In the genomic region with DNA sequence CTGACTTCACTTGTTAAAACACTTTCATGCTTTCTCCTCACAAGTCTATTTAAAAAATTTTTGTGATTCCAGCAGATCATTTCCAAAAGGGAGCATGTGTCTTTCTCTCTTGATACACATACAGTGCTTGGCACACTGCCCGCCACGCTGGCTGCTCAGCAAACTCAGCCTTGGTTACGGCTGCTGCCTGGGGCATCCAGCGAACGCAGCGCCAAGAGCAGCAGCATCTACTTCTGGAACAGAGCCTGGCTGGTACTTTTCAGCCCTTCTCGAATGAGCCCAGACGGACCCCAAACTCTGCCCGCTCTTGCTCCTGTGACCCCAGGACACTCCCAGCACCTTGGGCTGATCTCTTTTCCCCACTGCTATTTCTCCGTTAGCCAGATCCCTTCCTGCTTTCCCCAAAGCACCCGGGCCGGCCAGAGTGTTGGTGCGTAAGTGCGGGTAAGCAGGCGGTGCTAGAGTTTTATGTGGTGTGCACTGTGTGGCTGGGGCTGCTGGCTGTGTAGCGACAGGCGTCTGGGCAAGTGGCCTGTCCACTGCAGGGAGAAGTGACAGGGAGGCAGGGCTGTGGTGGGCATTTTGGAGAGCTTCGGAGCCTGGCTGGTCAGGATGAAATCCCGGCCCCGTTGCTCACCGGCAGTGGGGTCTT, we compare ENCODE assay signal across 10 cellular contexts.
DNase-seq lines count a peak whose midpoint lies in the region; ATAC-seq and TF ChIP-seq lines count a peak whose summit lies in the region.
"Had no signal": no experiment of that assay in that cellular context is flagged by ENCODE, and none has a peak within 500 bp of the region (broad histone marks: within the 10 kb centered on the region; RNA-seq: fewer than 3 reads in every experiment).

No MANE protein-coding gene starts in this region.

- DNase-seq in NCI-H1694 (lab: John Stamatoyannopoulos, UW), result peak; percentile 81
- DNase-seq in coronary artery (ENCODE audit: low spot score), result peak; percentile 82
- peak; percentile 83 for DNase-seq in midbrain (lab: John Stamatoyannopoulos, UW)
- no peak for DNase-seq in islet precursor cell
- DNase-seq in activated CD4-positive, alpha-beta T cell treated with anti-CD3 and anti-CD28 coated beads, Interleukin-2, amount 10 ng/mL, durations not matched to agents 7 days and 5 days, result no peak
- no peak for DNase-seq in effector memory CD8-positive, alpha-beta T cell
- DNase-seq in A673 (ENCODE audit: low spot score), result no peak
- DNase-seq: CD4-positive, CD25-positive, alpha-beta regulatory T cell; stimulated activated naive CD4-positive, alpha-beta T cell had no signal

- peak overlapping the region; percentile 44 for H3K4me3 ChIP-seq in coronary artery
- H3K4me3 ChIP-seq in A673 (ENCODE audit: low read depth, low read length, poor library complexity, severe bottlenecking), result no peak overlapping the region

- no peaks in the 10 kb centered on the region for H3K36me3 Mint-ChIP-seq in activated CD4-positive, alpha-beta T cell treated with anti-CD3 and anti-CD28 coated beads, Interleukin-2, amount 10 ng/mL, durations not matched to agents 7 days and 5 days (ENCODE audit: low read depth)
- no peaks in the 10 kb centered on the region for H3K36me3 Mint-ChIP-seq in effector memory CD8-positive, alpha-beta T cell (ENCODE audit: insufficient read depth)
- H3K36me3 Mint-ChIP-seq: CD4-positive, CD25-positive, alpha-beta regulatory T cell had no signal

- H3K9me3 Mint-ChIP-seq in activated CD4-positive, alpha-beta T cell treated with anti-CD3 and anti-CD28 coated beads, Interleukin-2, amount 10 ng/mL, durations not matched to agents 7 days and 5 days, result no peaks in the 10 kb centered on the region
- H3K9me3 Mint-ChIP-seq in effector memory CD8-positive, alpha-beta T cell, result no peaks in the 10 kb centered on the region
- H3K9me3 Mint-ChIP-seq: CD4-positive, CD25-positive, alpha-beta regulatory T cell had no signal

- no peaks in the 10 kb centered on the region for H3K9me3 ChIP-seq in A673 (ENCODE audit: low read depth, low read length, poor library complexity, severe bottlenecking)

- peak overlapping the region; percentile 81 for H3K27ac ChIP-seq in 22Rv1
- H3K27ac ChIP-seq in coronary artery, result peak overlapping the region in 1 of 2 donors; percentile 65
- H3K27ac ChIP-seq in A673 (ENCODE audit: low read depth, low read length, poor library complexity, severe bottlenecking), result no peak overlapping the region

- no peaks in the 10 kb centered on the region for H3K4me1 ChIP-seq in A673 (ENCODE audit: insufficient read depth, low read length, poor library complexity, severe bottlenecking)

- BruUV-seq in A673 (replicated peaks; lab: Mats Ljungman, UMichigan), result no TSS peak

- CTCF ChIA-PET in activated CD4-positive, alpha-beta T cell treated with anti-CD3 and anti-CD28 coated beads, Interleukin-2, amount 10 ng/mL, durations not matched to agents 7 days and 5 days (lab: Charles Lee), result no interaction called here
- CTCF ChIA-PET in A673 (lab: Charles Lee), result no interaction called here

- no peak for TF ChIP-seq CTCF in 22Rv1 (IDR thresholded peaks at IDR 0.05)
- TF ChIP-seq CTCF in coronary artery (IDR thresholded peaks at IDR 0.05), result no peak
- no peak for TF ChIP-seq CTCF in A673 (conservative IDR thresholded peaks at IDR 0.05; ENCODE audit: low read depth, low read length)

- H3K27ac Mint-ChIP-seq in activated CD4-positive, alpha-beta T cell treated with anti-CD3 and anti-CD28 coated beads, Interleukin-2, amount 10 ng/mL, durations not matched to agents 7 days and 5 days, result no peak overlapping the region
- H3K27ac Mint-ChIP-seq in effector memory CD8-positive, alpha-beta T cell, result no peak overlapping the region
- H3K27ac Mint-ChIP-seq: CD4-positive, CD25-positive, alpha-beta regulatory T cell had no signal

- no peaks in the 10 kb centered on the region for H3K36me3 ChIP-seq in A673 (ENCODE audit: insufficient read depth, low read length, poor library complexity, severe bottlenecking)

- POLR2A ChIA-PET in activated CD4-positive, alpha-beta T cell treated with anti-CD3 and anti-CD28 coated beads, Interleukin-2, amount 10 ng/mL, durations not matched to agents 7 days and 5 days (lab: Charles Lee), result no interaction called here
- POLR2A ChIA-PET in A673 (lab: Charles Lee; ENCODE audit: low non-redundant PET), result no interaction called here

- ATAC-seq in effector memory CD8-positive, alpha-beta T cell (replicated peaks), result no peak

- intact Hi-C loops in A673 (cut with micrococcal nuclease; ENCODE audit: unreplicated experiment), result no loop called here

- peaks cover 2% of the 10 kb centered on the region for H3K27me3 Mint-ChIP-seq in activated CD4-positive, alpha-beta T cell treated with anti-CD3 and anti-CD28 coated beads, Interleukin-2, amount 10 ng/mL, durations not matched to agents 7 days and 5 days
- peaks cover 0 to 28% of the 10 kb centered on the region in 2 donors for H3K27me3 Mint-ChIP-seq in effector memory CD8-positive, alpha-beta T cell
- H3K27me3 Mint-ChIP-seq: CD4-positive, CD25-positive, alpha-beta regulatory T cell had no signal

- H3K27me3 ChIP-seq in A673 (replicated peaks; ENCODE audit: insufficient read depth, low read depth, low read length, poor library complexity), result no peaks in the 10 kb centered on the region

- H3K4me1 Mint-ChIP-seq in activated CD4-positive, alpha-beta T cell treated with anti-CD3 and anti-CD28 coated beads, Interleukin-2, amount 10 ng/mL, durations not matched to agents 7 days and 5 days, result peaks cover 5% of the 10 kb centered on the region
- peaks cover 0 to 1% of the 10 kb centered on the region in 2 donors for H3K4me1 Mint-ChIP-seq in effector memory CD8-positive, alpha-beta T cell (ENCODE audit: low read depth in 2 of 2)
- H3K4me1 Mint-ChIP-seq: CD4-positive, CD25-positive, alpha-beta regulatory T cell had no signal

- H3K4me3 Mint-ChIP-seq in activated CD4-positive, alpha-beta T cell treated with anti-CD3 and anti-CD28 coated beads, Interleukin-2, amount 10 ng/mL, durations not matched to agents 7 days and 5 days, result no peak overlapping the region
- H3K4me3 Mint-ChIP-seq in effector memory CD8-positive, alpha-beta T cell, result no peak overlapping the region
- H3K4me3 Mint-ChIP-seq: CD4-positive, CD25-positive, alpha-beta regulatory T cell had no signal

Comparison
In these comparisons a context has a peak if more than half of its experiments do, and no peak if none do; other contexts are left out.
1. DNase-seq: peak in NCI-H1694 (single experiment), coronary artery (single experiment) and midbrain (single experiment); none in islet precursor cell (single experiment), activated CD4-positive, alpha-beta T cell treated with anti-CD3 and anti-CD28 coated beads, Interleukin-2, amount 10 ng/mL, durations not matched to agents 7 days and 5 days (single experiment), effector memory CD8-positive, alpha-beta T cell (0 of 3) and A673 (single experiment).